10 cellular contexts compared by ENCODE assay signal in genomic region chr11:65114538-65115171, GRCh38. TPM values are rescaled to one million over a fixed set of nuclear protein-coding genes. Genes with fewer than 3 reads are reported as not detected.
DNase-seq lines count a peak whose midpoint lies in the region; ATAC-seq, FAIRE-seq and TF ChIP-seq lines count a peak whose summit lies in the region.
"Had no signal": no experiment of that assay in that cellular context is flagged by ENCODE, and none has a peak within 500 bp of the region (broad histone marks: within the 10 kb centered on the region; RNA-seq: fewer than 3 reads in every experiment).

No MANE protein-coding gene starts in this region.

- H3K27me3 ChIP-seq in bronchial epithelial cell (ENCODE audit: control insufficient read depth, insufficient read depth, low read length): no peaks in the 10 kb centered on the region
- H3K27me3 ChIP-seq in BE2C: no peaks in the 10 kb centered on the region

- H3K36me3 Mint-ChIP-seq in stimulated activated naive CD8-positive, alpha-beta T cell treated with anti-CD3 and anti-CD28 coated beads, Interleukin-15, Interleukin-2, amounts not matched to agents 100 ng/mL and 50 ng/mL, for 24 hours (ENCODE audit: low read depth): peaks cover 36% of the 10 kb centered on the region
- H3K36me3 Mint-ChIP-seq in activated CD4-positive, alpha-beta T cell treated with anti-CD3 and anti-CD28 coated beads, Interleukin-2, amount 10 ng/mL, durations not matched to agents 7 days and 5 days (ENCODE audit: low read depth): peaks cover 15% of the 10 kb centered on the region

- no peaks in the 10 kb centered on the region for H3K9me3 ChIP-seq in BE2C

- H3K4me1 Mint-ChIP-seq in stimulated activated naive CD8-positive, alpha-beta T cell treated with anti-CD3 and anti-CD28 coated beads, Interleukin-15, Interleukin-2, amounts not matched to agents 100 ng/mL and 50 ng/mL, for 24 hours (ENCODE audit: low read depth): peaks cover 72% of the 10 kb centered on the region
- H3K4me1 Mint-ChIP-seq in stimulated activated naive CD8-positive, alpha-beta T cell treated with anti-CD3 and anti-CD28 coated beads, Interleukin-15, amount 100 ng/mL, for 72 hours: peaks cover 85% of the 10 kb centered on the region
- peaks cover 63% of the 10 kb centered on the region for H3K4me1 Mint-ChIP-seq in activated CD4-positive, alpha-beta T cell treated with anti-CD3 and anti-CD28 coated beads, Interleukin-2, amount 10 ng/mL, durations not matched to agents 7 days and 5 days

- no peaks in the 10 kb centered on the region for H3K9me3 Mint-ChIP-seq in stimulated activated naive CD8-positive, alpha-beta T cell treated with anti-CD3 and anti-CD28 coated beads, Interleukin-15, Interleukin-2, amounts not matched to agents 100 ng/mL and 50 ng/mL, for 24 hours
- H3K9me3 Mint-ChIP-seq in stimulated activated naive CD8-positive, alpha-beta T cell treated with anti-CD3 and anti-CD28 coated beads, Interleukin-15, amount 100 ng/mL, for 72 hours: no peaks in the 10 kb centered on the region
- H3K9me3 Mint-ChIP-seq in activated CD4-positive, alpha-beta T cell treated with anti-CD3 and anti-CD28 coated beads, Interleukin-2, amount 10 ng/mL, durations not matched to agents 7 days and 5 days: no peaks in the 10 kb centered on the region

- H3K36me3 ChIP-seq in bronchial epithelial cell (ENCODE audit: control insufficient read depth, insufficient read depth, low read length) (peaks cover 17% of the 10 kb centered on the region), BE2C (peaks cover 7% of the 10 kb centered on the region)

- no peak for ATAC-seq in stimulated activated naive CD8-positive, alpha-beta T cell treated with anti-CD3 and anti-CD28 coated beads, Interleukin-15, amount 100 ng/mL, for 72 hours
- ATAC-seq: activated CD4-positive, CD25-positive, alpha-beta regulatory T cell treated with anti-CD3 and anti-CD28 coated beads, Interleukin-2, amount 50 U/mL, for 24 hours had no signal

- H3K4me3 Mint-ChIP-seq in stimulated activated naive CD8-positive, alpha-beta T cell treated with anti-CD3 and anti-CD28 coated beads, Interleukin-15, Interleukin-2, amounts not matched to agents 100 ng/mL and 50 ng/mL, for 24 hours: no peak overlapping the region
- H3K4me3 Mint-ChIP-seq in stimulated activated naive CD8-positive, alpha-beta T cell treated with anti-CD3 and anti-CD28 coated beads, Interleukin-15, amount 100 ng/mL, for 72 hours: no peak overlapping the region
- H3K4me3 Mint-ChIP-seq in activated CD4-positive, alpha-beta T cell treated with anti-CD3 and anti-CD28 coated beads, Interleukin-2, amount 10 ng/mL, durations not matched to agents 7 days and 5 days: no peak overlapping the region

- CTCF ChIA-PET in activated CD4-positive, alpha-beta T cell treated with anti-CD3 and anti-CD28 coated beads, Interleukin-2, amount 10 ng/mL, durations not matched to agents 7 days and 5 days (lab: Charles Lee): interaction anchor here (0.5 to 7.1 kb wide), 3 partner anchors 18 to 100 kb away, joined by 3 to 85 read pairs (median 3); partner anchors contain the start of gene VPS51

- H3K27ac Mint-ChIP-seq in stimulated activated naive CD8-positive, alpha-beta T cell treated with anti-CD3 and anti-CD28 coated beads, Interleukin-15, Interleukin-2, amounts not matched to agents 100 ng/mL and 50 ng/mL, for 24 hours: peak overlapping the region; percentile 63
- H3K27ac Mint-ChIP-seq in stimulated activated naive CD8-positive, alpha-beta T cell treated with anti-CD3 and anti-CD28 coated beads, Interleukin-15, amount 100 ng/mL, for 72 hours: peak overlapping the region in 1 of 2 donors; percentile 64
- no peak overlapping the region for H3K27ac Mint-ChIP-seq in activated CD4-positive, alpha-beta T cell treated with anti-CD3 and anti-CD28 coated beads, Interleukin-2, amount 10 ng/mL, durations not matched to agents 7 days and 5 days

- POLR2A ChIA-PET in activated CD4-positive, alpha-beta T cell treated with anti-CD3 and anti-CD28 coated beads, Interleukin-2, amount 10 ng/mL, durations not matched to agents 7 days and 5 days (lab: Charles Lee): no interaction called here

- no peak overlapping the region for H3K4me3 ChIP-seq in bronchial epithelial cell (ENCODE audit: low read depth, low read length)
- no peak overlapping the region for H3K4me3 ChIP-seq in BE2C (ENCODE audit: low read depth, low read length)

- no peaks in the 10 kb centered on the region for H3K27me3 Mint-ChIP-seq in stimulated activated naive CD8-positive, alpha-beta T cell treated with anti-CD3 and anti-CD28 coated beads, Interleukin-15, Interleukin-2, amounts not matched to agents 100 ng/mL and 50 ng/mL, for 24 hours
- no peaks in the 10 kb centered on the region for H3K27me3 Mint-ChIP-seq in stimulated activated naive CD8-positive, alpha-beta T cell treated with anti-CD3 and anti-CD28 coated beads, Interleukin-15, amount 100 ng/mL, for 72 hours
- H3K27me3 Mint-ChIP-seq in activated CD4-positive, alpha-beta T cell treated with anti-CD3 and anti-CD28 coated beads, Interleukin-2, amount 10 ng/mL, durations not matched to agents 7 days and 5 days: no peaks in the 10 kb centered on the region

- no peak for DNase-seq in stimulated activated naive CD8-positive, alpha-beta T cell treated with anti-CD3 and anti-CD28 coated beads, Interleukin-15, amount 100 ng/mL, for 72 hours
- DNase-seq in bronchial epithelial cell (ENCODE audit: low read depth): no peak
- DNase-seq in BE2C: no peak
- DNase-seq in inferior parietal cortex (ENCODE audit: extremely low spot score): no peak
- DNase-seq in activated CD4-positive, alpha-beta T cell treated with anti-CD3 and anti-CD28 coated beads, Interleukin-2, amount 10 ng/mL, durations not matched to agents 7 days and 5 days: no peak
- DNase-seq: NCI-H1105 treated with DMSO at 0.1 percent for 48 hours, NCI-H2227 treated with DMSO at 0.1 percent for 48 hours had no signal

- peak; percentile 62 for FAIRE-seq in bronchial epithelial cell (lab: Jason Lieb, UNC)
- FAIRE-seq: GM12892 had no signal

- TF ChIP-seq CTCF in bronchial epithelial cell (IDR thresholded peaks at IDR 0.05; ENCODE audit: insufficient read depth, low read length, severe bottlenecking) (no peak), BE2C (IDR thresholded peaks at IDR 0.05; ENCODE audit: low read depth, low read length) (no peak)

- peaks cover 5% of the 10 kb centered on the region for H3K4me1 ChIP-seq in BE2C

RNA-seq across cellular contexts. Expression of gene ZNHIT2, which starts 2.8 kb away (rescaled TPM):
- total RNA-seq in bronchial epithelial cell: 11.0 and 11.1 TPM in 2 replicates
- polyA plus RNA-seq in BE2C (2012; ENCODE audit: insufficient read depth, insufficient read length, low read depth): 201 TPM
- total RNA-seq in activated CD4-positive, alpha-beta T cell treated with anti-CD3 and anti-CD28 coated beads, Interleukin-2, amount 10 ng/mL, durations not matched to agents 7 days and 5 days: 1 to 10 TPM; 8.6 to 9.9 TPM

RNA-seq across cellular contexts. Expression of gene TM7SF2, which starts 3.0 kb away (rescaled TPM):
- 15.0 and 49.8 TPM in 2 replicates for total RNA-seq in bronchial epithelial cell
- 22.5 TPM for polyA plus RNA-seq in BE2C (2012; ENCODE audit: insufficient read depth, insufficient read length, low read depth)
- 10 to 100 TPM; 26.1 to 27.7 TPM for total RNA-seq in activated CD4-positive, alpha-beta T cell treated with anti-CD3 and anti-CD28 coated beads, Interleukin-2, amount 10 ng/mL, durations not matched to agents 7 days and 5 days

RNA-seq across cellular contexts. Expression of gene FAU, which starts 7.3 kb away (rescaled TPM):
- 439 and 539 TPM in 2 replicates for total RNA-seq in bronchial epithelial cell
- 1,521 TPM for polyA plus RNA-seq in BE2C (2012; ENCODE audit: insufficient read depth, insufficient read length, low read depth)
- 1,000 to 10,000 TPM; 1,051 to 1,116 TPM for total RNA-seq in activated CD4-positive, alpha-beta T cell treated with anti-CD3 and anti-CD28 coated beads, Interleukin-2, amount 10 ng/mL, durations not matched to agents 7 days and 5 days

RNA-seq across cellular contexts. Expression of gene MRPL49, which starts 7.5 kb away (rescaled TPM):
- total RNA-seq in bronchial epithelial cell: 36.2 and 42.1 TPM in 2 replicates
- 53.6 TPM for polyA plus RNA-seq in BE2C (2012; ENCODE audit: insufficient read depth, insufficient read length, low read depth)
- total RNA-seq in activated CD4-positive, alpha-beta T cell treated with anti-CD3 and anti-CD28 coated beads, Interleukin-2, amount 10 ng/mL, durations not matched to agents 7 days and 5 days: 10 to 100 TPM; 49.5 to 55.4 TPM

RNA-seq across cellular contexts. Expression of gene VPS51, which starts 18.6 kb away (rescaled TPM):
- 157 and 203 TPM in 2 replicates for total RNA-seq in bronchial epithelial cell
- 193 TPM for polyA plus RNA-seq in BE2C (2012; ENCODE audit: insufficient read depth, insufficient read length, low read depth)
- total RNA-seq in activated CD4-positive, alpha-beta T cell treated with anti-CD3 and anti-CD28 coated beads, Interleukin-2, amount 10 ng/mL, durations not matched to agents 7 days and 5 days: 100 to 1,000 TPM; 146 to 148 TPM
